ENCODE assay signal across 19 cellular contexts in the genomic region with DNA sequence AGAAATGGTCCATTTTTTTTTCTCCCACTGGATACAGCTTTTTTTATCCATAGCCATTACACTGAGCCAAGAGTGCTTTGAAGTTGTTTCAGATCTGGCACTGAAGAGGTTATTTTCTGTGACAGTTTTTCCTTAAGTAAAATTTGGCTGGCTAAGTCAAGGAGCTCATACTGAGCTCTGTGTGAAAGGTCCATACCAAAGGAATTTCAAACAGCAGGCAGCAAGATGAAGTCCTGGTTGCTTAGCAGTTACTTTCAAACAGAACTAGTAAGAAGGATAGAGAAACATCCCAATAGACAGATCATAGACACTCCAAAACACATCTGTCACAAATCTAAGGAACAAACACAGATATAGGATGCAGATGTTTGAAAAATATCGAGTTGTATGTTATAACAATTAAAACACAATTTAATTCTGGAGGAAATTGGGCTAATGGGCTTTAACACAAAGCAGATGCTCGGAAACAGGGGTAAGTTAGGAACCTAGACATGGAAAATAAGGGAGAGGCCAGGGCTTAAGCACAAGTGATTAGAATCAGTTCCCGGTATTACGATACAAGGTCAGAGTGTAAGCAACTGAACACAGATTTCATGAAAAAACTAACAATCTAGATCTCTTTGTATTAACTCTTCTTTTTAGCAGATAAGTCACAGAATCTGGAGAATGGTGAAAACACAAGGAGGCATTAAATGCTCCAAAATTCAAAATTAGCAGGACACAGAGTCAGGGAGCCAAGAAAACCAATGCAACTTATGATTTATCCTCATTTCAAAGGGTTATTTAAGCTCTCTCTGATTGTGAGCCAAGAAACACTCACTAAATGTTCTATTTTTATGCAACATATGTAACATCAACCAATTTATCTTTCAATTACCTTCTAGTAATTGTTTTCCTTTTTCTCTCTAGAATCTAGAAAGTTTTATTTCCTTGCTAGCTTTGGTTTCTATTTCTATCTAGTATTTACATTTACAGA.
DNase-seq lines count a peak whose midpoint lies in the region; FAIRE-seq and TF ChIP-seq lines count a peak whose summit lies in the region.
"Had no signal": no experiment of that assay in that cellular context is flagged by ENCODE, and none has a peak within 500 bp of the region (broad histone marks: within the 10 kb centered on the region; RNA-seq: fewer than 3 reads in every experiment).

No MANE protein-coding gene starts in this region.

- peak overlapping the region; percentile 43; the same call in 1 of the 2 replicates for H3K27ac ChIP-seq in HUES64 (ENCODE audit: low read depth, low read length)
- H3K27ac ChIP-seq in astrocyte (ENCODE audit: low read depth, low read length), result no peak overlapping the region
- H3K27ac ChIP-seq: colonic mucosa, left ventricle myocardium inferior, tibial artery had no signal

- H3K27ac Mint-ChIP-seq in astrocyte (ENCODE audit: unreplicated experiment), result no peak overlapping the region
- no peak overlapping the region for H3K27ac Mint-ChIP-seq in activated CD4-positive, alpha-beta T cell treated with anti-CD3 and anti-CD28 coated beads, Interleukin-2, amount 10 ng/mL, durations not matched to agents 7 days and 5 days
- H3K27ac Mint-ChIP-seq: activated naive CD4-positive, alpha-beta T cell treated with anti-CD3 and anti-CD28 coated beads, Interleukin-2, amount 50 U/mL, for 24 hours; CD8-positive, alpha-beta T cell; naive thymus-derived CD4-positive, alpha-beta T cell; T-helper 1 cell treated with Interleukin-12 subunit alpha and Interleukin-12 subunit beta and Interleukin-4 antibody, amounts not matched to agents 30 μg/mL and 1 μg/mL, for 36 hours had no signal

- H3K36me3 ChIP-seq in HUES64 (ENCODE audit: insufficient read depth, low read length) (no peaks in the 10 kb centered on the region), astrocyte (ENCODE audit: insufficient read depth, low read length) (no peaks in the 10 kb centered on the region)
- H3K36me3 ChIP-seq: colonic mucosa, left ventricle myocardium inferior, tibial artery had no signal

- no peaks in the 10 kb centered on the region for H3K4me1 Mint-ChIP-seq in astrocyte (ENCODE audit: low read depth, unreplicated experiment)
- H3K4me1 Mint-ChIP-seq in activated CD4-positive, alpha-beta T cell treated with anti-CD3 and anti-CD28 coated beads, Interleukin-2, amount 10 ng/mL, durations not matched to agents 7 days and 5 days, result no peaks in the 10 kb centered on the region
- H3K4me1 Mint-ChIP-seq: activated naive CD4-positive, alpha-beta T cell treated with anti-CD3 and anti-CD28 coated beads, Interleukin-2, amount 50 U/mL, for 24 hours; naive thymus-derived CD4-positive, alpha-beta T cell had no signal

- H3K9me3 Mint-ChIP-seq in astrocyte (ENCODE audit: unreplicated experiment), result no peaks in the 10 kb centered on the region
- peaks cover under 1% of the 10 kb centered on the region for H3K9me3 Mint-ChIP-seq in activated CD4-positive, alpha-beta T cell treated with anti-CD3 and anti-CD28 coated beads, Interleukin-2, amount 10 ng/mL, durations not matched to agents 7 days and 5 days

- H3K4me1 ChIP-seq in HUES64 (ENCODE audit: insufficient read depth, low read length) (peaks cover 13% of the 10 kb centered on the region), astrocyte (ENCODE audit: insufficient read depth, low read length) (no peaks in the 10 kb centered on the region)
- H3K4me1 ChIP-seq: colonic mucosa, left ventricle myocardium inferior, tibial artery had no signal

- POLR2A ChIA-PET in activated CD4-positive, alpha-beta T cell treated with anti-CD3 and anti-CD28 coated beads, Interleukin-2, amount 10 ng/mL, durations not matched to agents 7 days and 5 days (lab: Charles Lee), result no interaction called here

- H2AFZ ChIP-seq in astrocyte (ENCODE audit: low read depth, low read length), result no peak overlapping the region

- peak; percentile 5 for FAIRE-seq in astrocyte (lab: Jason Lieb, UNC)

- H3K27me3 Mint-ChIP-seq in astrocyte (ENCODE audit: low read depth, unreplicated experiment), result no peaks in the 10 kb centered on the region
- H3K27me3 Mint-ChIP-seq in activated CD4-positive, alpha-beta T cell treated with anti-CD3 and anti-CD28 coated beads, Interleukin-2, amount 10 ng/mL, durations not matched to agents 7 days and 5 days, result no peaks in the 10 kb centered on the region
- H3K27me3 Mint-ChIP-seq: activated naive CD4-positive, alpha-beta T cell treated with anti-CD3 and anti-CD28 coated beads, Interleukin-2, amount 50 U/mL, for 24 hours; naive thymus-derived CD4-positive, alpha-beta T cell had no signal

- 75% methylated on average over 3 of the region's 4 CpGs for WGBS in HUES64

- H3K9ac ChIP-seq in HUES64 (ENCODE audit: low read depth, low read length) (no peak overlapping the region), astrocyte (ENCODE audit: low read length) (no peak overlapping the region)

- no peak overlapping the region for H3K4me2 ChIP-seq in astrocyte (ENCODE audit: low read length)

- TF ChIP-seq CTCF in astrocyte (IDR thresholded peaks at IDR 0.05; ENCODE audit: insufficient read depth, low read depth, low read length), result no peak
- no peak for TF ChIP-seq CTCF in foreskin fibroblast (IDR thresholded peaks at IDR 0.05; ENCODE audit: low read depth, low read length)

- H3K36me3 Mint-ChIP-seq in astrocyte (ENCODE audit: low read depth, unreplicated experiment), result no peaks in the 10 kb centered on the region
- H3K36me3 Mint-ChIP-seq in activated CD4-positive, alpha-beta T cell treated with anti-CD3 and anti-CD28 coated beads, Interleukin-2, amount 10 ng/mL, durations not matched to agents 7 days and 5 days (ENCODE audit: low read depth), result no peaks in the 10 kb centered on the region
- H3K36me3 Mint-ChIP-seq: activated naive CD4-positive, alpha-beta T cell treated with anti-CD3 and anti-CD28 coated beads, Interleukin-2, amount 50 U/mL, for 24 hours; CD8-positive, alpha-beta T cell had no signal

- H4K20me1 ChIP-seq in astrocyte (ENCODE audit: insufficient read depth, low read length), result no peaks in the 10 kb centered on the region

- H3K27me3 ChIP-seq in HUES64 (ENCODE audit: insufficient read depth, low read length) (no peaks in the 10 kb centered on the region), astrocyte (ENCODE audit: insufficient read depth, low read length) (no peaks in the 10 kb centered on the region)
- H3K27me3 ChIP-seq: colonic mucosa, tibial artery had no signal

- 0 out of 2 replicates have a peak, but pooled peaks cover 4% of the 10 kb centered on the region for H3K9me3 ChIP-seq in HUES64 (ENCODE audit: insufficient read depth, low read depth, low read length)
- no peaks in the 10 kb centered on the region for H3K9me3 ChIP-seq in astrocyte (ENCODE audit: insufficient read depth, low read depth, low read length)
- H3K9me3 ChIP-seq: colonic mucosa, left ventricle myocardium inferior, tibial artery had no signal

- DNase-seq in astrocyte (ENCODE audit: low read depth) (peak; percentile 32), foreskin fibroblast (peak; percentile 50 to 80), stromal cell of bone marrow (ENCODE audit: low read depth) (peak; percentile 36), HK-2 (ENCODE audit: unreplicated experiment) (no peak), SKM-1 treated with dmso at 0.1 percent for 144 hours (lab: John Stamatoyannopoulos, UW; ENCODE audit: unreplicated experiment) (no peak)
- DNase-seq in activated CD4-positive, alpha-beta T cell treated with anti-CD3 and anti-CD28 coated beads, Interleukin-2, amount 10 ng/mL, durations not matched to agents 7 days and 5 days, result no peak
- DNase-seq: CD8-positive, alpha-beta T cell; colonic mucosa; GF-D8; hypothalamus; left ventricle myocardium inferior; naive thymus-derived CD4-positive, alpha-beta T cell; NCI-H2227 treated with DMSO at 0.1 percent for 48 hours; right cardiac atrium; stimulated activated CD4-positive, alpha-beta T cell treated with anti-CD3 and anti-CD28 coated beads, Interleukin-2, amount 100 ng/mL, for 48 hours; tibial artery had no signal

- no peak overlapping the region for H3K4me3 Mint-ChIP-seq in astrocyte (ENCODE audit: unreplicated experiment)
- H3K4me3 Mint-ChIP-seq in activated CD4-positive, alpha-beta T cell treated with anti-CD3 and anti-CD28 coated beads, Interleukin-2, amount 10 ng/mL, durations not matched to agents 7 days and 5 days, result no peak overlapping the region
- H3K4me3 Mint-ChIP-seq: activated naive CD4-positive, alpha-beta T cell treated with anti-CD3 and anti-CD28 coated beads, Interleukin-2, amount 50 U/mL, for 24 hours; CD8-positive, alpha-beta T cell; naive thymus-derived CD4-positive, alpha-beta T cell; T-helper 1 cell treated with Interleukin-12 subunit alpha and Interleukin-12 subunit beta and Interleukin-4 antibody, amounts not matched to agents 30 μg/mL and 1 μg/mL, for 36 hours had no signal

- no peak overlapping the region for H3K4me3 ChIP-seq in HUES64 (ENCODE audit: low read length)
- H3K4me3 ChIP-seq in astrocyte (ENCODE audit: insufficient read depth, low read depth, low read length), result no peak overlapping the region
- no peak overlapping the region for H3K4me3 ChIP-seq in foreskin fibroblast (ENCODE audit: low read depth in 1 of 2, low read length in 2 of 2)
- H3K4me3 ChIP-seq: colonic mucosa, left ventricle myocardium inferior, tibial artery had no signal

- no peaks in the 10 kb centered on the region for H3K79me2 ChIP-seq in astrocyte (ENCODE audit: insufficient read depth, low read length)

- CTCF ChIA-PET in activated CD4-positive, alpha-beta T cell treated with anti-CD3 and anti-CD28 coated beads, Interleukin-2, amount 10 ng/mL, durations not matched to agents 7 days and 5 days (lab: Charles Lee), result no interaction called here

Comparison
In these comparisons a context has a peak if more than half of its experiments do, and no peak if none do; other contexts are left out.
1. DNase-seq: peak in astrocyte (single experiment), foreskin fibroblast (2 of 2) and stromal cell of bone marrow (single experiment); none in HK-2 (single experiment), SKM-1 treated with dmso at 0.1 percent for 144 hours (single experiment) and activated CD4-positive, alpha-beta T cell treated with anti-CD3 and anti-CD28 coated beads, Interleukin-2, amount 10 ng/mL, durations not matched to agents 7 days and 5 days (single experiment).